In the genomic region with DNA sequence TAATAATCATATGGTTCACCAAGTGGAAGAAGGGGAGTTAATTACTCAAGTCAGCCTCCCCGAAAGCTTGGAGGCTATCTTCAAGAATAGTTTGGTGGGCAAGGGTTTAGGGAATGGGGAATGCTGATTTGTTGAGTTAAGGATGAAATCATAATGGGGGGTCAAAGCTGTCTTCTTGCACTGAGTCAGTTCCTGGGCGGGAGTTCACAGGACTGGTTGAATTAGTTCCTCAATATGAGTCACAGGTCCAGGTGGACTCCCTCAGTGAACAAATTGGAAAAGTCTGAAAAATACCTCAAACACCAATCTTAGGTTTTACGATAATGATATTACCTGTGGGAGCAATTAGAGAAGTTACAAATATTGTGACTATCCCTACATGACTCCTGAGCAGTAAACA, we compare ENCODE assay signal across 25 cellular contexts.
"Had no signal": no experiment of that assay in that cellular context is flagged by ENCODE, and none has a peak within 500 bp of the region (broad histone marks: within the 10 kb centered on the region; RNA-seq: fewer than 3 reads in every experiment).

No MANE protein-coding gene starts in this region.

- DNase-seq: activated B cell treated with CpG ODN at 0.5 μM for 24 hours; activated CD4-positive, alpha-beta memory T cell treated with anti-CD3 and anti-CD28 coated beads for 36 hours; activated CD4-positive, alpha-beta T cell treated with anti-CD3 and anti-CD28 coated beads for 1 hour; activated CD4-positive, alpha-beta T cell treated with anti-CD3 and anti-CD28 coated beads, Interleukin-2, amount 10 ng/mL, durations not matched to agents 24 days and 14 days; activated CD8-positive, alpha-beta memory T cell treated with anti-CD3 and anti-CD28 coated beads for 24 hours; activated gamma-delta T cell; activated naive CD4-positive, alpha-beta T cell treated with anti-CD3 and anti-CD28 coated beads for 36 hours; activated T-cell treated with anti-CD3 and anti-CD28 coated beads, Interleukin-2, amount 50 U/mL, for 48 hours; central memory CD4-positive, alpha-beta T cell; Karpas-422; NCI-H1092; NCI-H1417; NCI-H1930; NCI-H2171; NCI-H2227 treated with DMSO at 0.1 percent for 48 hours; NCI-H446 treated with DMSO at 0.1 percent for 48 hours; NCI-H524 treated with DMSO at 0.1 percent for 48 hours; NCI-H774; SIG-M5; T-helper 17 cell; T1000 had no signal

- H3K36me3 Mint-ChIP-seq: activated CD4-positive, alpha-beta memory T cell treated with anti-CD3 and anti-CD28 coated beads for 36 hours had no signal

- H3K27ac Mint-ChIP-seq: activated B cell treated with CpG ODN at 0.5 μM for 24 hours; activated CD4-positive, alpha-beta memory T cell treated with anti-CD3 and anti-CD28 coated beads for 36 hours; activated CD4-positive, alpha-beta T cell treated with anti-CD3 and anti-CD28 coated beads, Interleukin-2, amount 10 ng/mL, durations not matched to agents 24 days and 14 days; activated naive CD4-positive, alpha-beta T cell treated with anti-CD3 and anti-CD28 coated beads for 36 hours; activated naive CD8-positive, alpha-beta T cell; activated T-helper 17 cell treated with anti-CD3 and anti-CD28 coated beads, Interleukin-2, amount 50 U/mL, for 72 hours; T-helper 17 cell had no signal

- H3K4me1 Mint-ChIP-seq: activated B cell treated with CpG ODN at 0.5 μM for 24 hours had no signal

- ATAC-seq: activated T-helper 17 cell treated with anti-CD3 and anti-CD28 coated beads, Interleukin-2, amount 50 U/mL, for 72 hours; K562; Panc1; T-helper 17 cell had no signal

- H3K4me3 ChIP-seq: K562 had no signal

- H3K4me3 Mint-ChIP-seq: activated B cell treated with CpG ODN at 0.5 μM for 24 hours; activated CD4-positive, alpha-beta memory T cell treated with anti-CD3 and anti-CD28 coated beads for 36 hours; activated CD4-positive, alpha-beta T cell treated with anti-CD3 and anti-CD28 coated beads, Interleukin-2, amount 10 ng/mL, durations not matched to agents 24 days and 14 days; activated naive CD4-positive, alpha-beta T cell treated with anti-CD3 and anti-CD28 coated beads for 36 hours; activated naive CD8-positive, alpha-beta T cell; activated T-helper 17 cell treated with anti-CD3 and anti-CD28 coated beads, Interleukin-2, amount 50 U/mL, for 72 hours; T-helper 17 cell had no signal
